Comparison of ENCODE assay signal across 1 cellular context in genomic region chr7:122695816-122696215, GRCh38.
TF ChIP-seq lines count a peak whose summit lies in the region.

No MANE protein-coding gene starts in this region.

TF ChIP-seq in HepG2, 621 proteins besides CTCF, POLR2A, EP300 and RAD21 (continued from another document and continues in another):
- TF ChIP-seq ARID3A (IDR thresholded peaks at IDR 0.05; ENCODE audit: low read depth, low read length) (peak; percentile 44; the same call in 1 of the 2 replicates), ZFYVE20 (CRISPR knock-in tag; IDR thresholded peaks at IDR 0.05; ENCODE audit: borderline replicate concordance, low read depth) (no peak), HINFP (CRISPR knock-in tag; IDR thresholded peaks at IDR 0.05; ENCODE audit: low read depth) (no peak), ZBTB26 (CRISPR knock-in tag; IDR thresholded peaks at IDR 0.05; ENCODE audit: borderline replicate concordance) (no peak), ZZZ3 (CRISPR knock-in tag; IDR thresholded peaks at IDR 0.05; ENCODE audit: borderline replicate concordance) (no peak), ZIK1 (CRISPR knock-in tag; IDR thresholded peaks at IDR 0.05; ENCODE audit: borderline replicate concordance, low read depth) (no peak), ZNF275 (CRISPR knock-in tag; IDR thresholded peaks at IDR 0.05; ENCODE audit: borderline replicate concordance) (no peak), ATF2 (CRISPR knock-in tag; IDR thresholded peaks at IDR 0.05) (no peak), ZNF678 (CRISPR knock-in tag; IDR thresholded peaks at IDR 0.05) (no peak), ZFP1 (CRISPR knock-in tag; IDR thresholded peaks at IDR 0.05) (no peak), CEBPZ (IDR thresholded peaks at IDR 0.05; ENCODE audit: low read length) (no peak), ZNF138 (CRISPR knock-in tag; IDR thresholded peaks at IDR 0.05; ENCODE audit: low read depth) (no peak), SRSF4 (IDR thresholded peaks at IDR 0.05; ENCODE audit: low read depth, low read length, poor library complexity, severe bottlenecking) (no peak), MIER3 (CRISPR knock-in tag; IDR thresholded peaks at IDR 0.05; ENCODE audit: borderline replicate concordance) (no peak), NFE2L2 (IDR thresholded peaks at IDR 0.05; ENCODE audit: low read length) (no peak), PAX8 (CRISPR knock-in tag; IDR thresholded peaks at IDR 0.05; ENCODE audit: borderline replicate concordance) (no peak), TGIF2 (CRISPR knock-in tag; IDR thresholded peaks at IDR 0.05) (no peak), ZNF710 (CRISPR knock-in tag; IDR thresholded peaks at IDR 0.05; ENCODE audit: borderline replicate concordance) (peak; percentile 76; the same call in 1 of the 2 replicates), KLF15 (CRISPR knock-in tag; IDR thresholded peaks at IDR 0.05; ENCODE audit: borderline replicate concordance) (no peak), ZNF740 (CRISPR knock-in tag; IDR thresholded peaks at IDR 0.05) (no peak), MEIS1 (CRISPR knock-in tag; IDR thresholded peaks at IDR 0.05; ENCODE audit: borderline replicate concordance) (no peak), ZUFSP (CRISPR knock-in tag; IDR thresholded peaks at IDR 0.05; ENCODE audit: borderline replicate concordance) (no peak), TP53 (CRISPR knock-in tag; conservative IDR thresholded peaks at IDR 0.05) (no peak), ZSCAN21 (CRISPR knock-in tag; IDR thresholded peaks at IDR 0.05; ENCODE audit: borderline replicate concordance) (peak; percentile 44; the same call in 1 of the 2 replicates), TEAD3 (CRISPR knock-in tag; optimal IDR thresholded peaks at IDR 0.05; ENCODE audit: borderline replicate concordance) (peak; percentile 91), YY1 (IDR thresholded peaks at IDR 0.05; ENCODE audit: insufficient read depth, insufficient replicate concordance, low read depth, low read length) (no peak), ZNF382 (CRISPR knock-in tag; IDR thresholded peaks at IDR 0.05; ENCODE audit: borderline replicate concordance) (no peak), ZNF773 (CRISPR knock-in tag; IDR thresholded peaks at IDR 0.05; ENCODE audit: borderline replicate concordance) (no peak), ZHX2 (IDR thresholded peaks at IDR 0.05; ENCODE audit: low read depth) (no peak), ZHX2 (CRISPR knock-in tag; IDR thresholded peaks at IDR 0.05; ENCODE audit: borderline replicate concordance) (no peak), DNMT1 (CRISPR knock-in tag; IDR thresholded peaks at IDR 0.05) (no peak), BRD4 (CRISPR knock-in tag; IDR thresholded peaks at IDR 0.05) (no peak), GMEB1 (CRISPR knock-in tag; IDR thresholded peaks at IDR 0.05; ENCODE audit: borderline replicate concordance) (no peak)
